Comparison of ENCODE assay signal across 8 cellular contexts in genomic region chr14:37985826-37986470, GRCh38.
DNase-seq lines count a peak whose midpoint lies in the region; ATAC-seq and TF ChIP-seq lines count a peak whose summit lies in the region.

No MANE protein-coding gene starts in this region.

- ATAC-seq in HG02852 (IDR thresholded peaks at IDR 0.05; ENCODE audit: unreplicated experiment) (peak; percentile 65), HG03571 (IDR thresholded peaks at IDR 0.05; ENCODE audit: unreplicated experiment) (no peak), GM19452 (IDR thresholded peaks at IDR 0.05; ENCODE audit: unreplicated experiment) (no peak)

- no peaks in the 10 kb centered on the region for H3K27me3 Mint-ChIP-seq in activated naive CD8-positive, alpha-beta T cell treated with anti-CD3 and anti-CD28 coated beads for 36 hours

- POLR2A ChIA-PET in RWPE1 (lab: Yijun Ruan, JAX; ENCODE audit: low non-redundant PET), result no interaction called here

- peaks cover 3% of the 10 kb centered on the region for H3K9me3 Mint-ChIP-seq in activated naive CD8-positive, alpha-beta T cell treated with anti-CD3 and anti-CD28 coated beads for 36 hours

- peaks cover 3% of the 10 kb centered on the region for H3K4me1 Mint-ChIP-seq in activated naive CD8-positive, alpha-beta T cell treated with anti-CD3 and anti-CD28 coated beads for 36 hours

- H3K27ac ChIP-seq in RWPE1, result no peak overlapping the region

- no peak overlapping the region for H3K4me3 Mint-ChIP-seq in activated naive CD8-positive, alpha-beta T cell treated with anti-CD3 and anti-CD28 coated beads for 36 hours

- CTCF ChIA-PET in RWPE1 (lab: Yijun Ruan, JAX), result interaction anchor here (0.7 kb wide), 1 partner anchor 429 kb away, joined by 3 read pairs; no protein-coding TSS in a partner anchor

- peak; percentile 52 for TF ChIP-seq CTCF in RWPE1 (conservative IDR thresholded peaks at IDR 0.05; ENCODE audit: low read depth)

- H3K27ac Mint-ChIP-seq in activated naive CD8-positive, alpha-beta T cell treated with anti-CD3 and anti-CD28 coated beads for 36 hours, result no peak overlapping the region

- H3K36me3 Mint-ChIP-seq in activated naive CD8-positive, alpha-beta T cell treated with anti-CD3 and anti-CD28 coated beads for 36 hours, result peaks cover 3% of the 10 kb centered on the region

- peak; percentile 29 for DNase-seq in DMS53 treated with DMSO at 0.1 percent for 48 hours (lab: John Stamatoyannopoulos, UW; ENCODE audit: unreplicated experiment)
- peak; percentile 4 for DNase-seq in RWPE1 (ENCODE audit: low spot score)
- DNase-seq in activated naive CD8-positive, alpha-beta T cell treated with anti-CD3 and anti-CD28 coated beads for 36 hours, result peak; percentile 1
- peak; percentile 43 for DNase-seq in iPS-NIHi7 (ENCODE audit: extremely low spot score)
- peak; percentile 40 to 54 for DNase-seq in stimulated activated CD4-positive, alpha-beta T cell treated with anti-CD3 and anti-CD28 coated beads, Interleukin-2, amount 100 ng/mL, for 24 hours
